In genomic region chr1:154329551-154330131, GRCh38 we compare ENCODE assay signal across 8 cellular contexts. TPM values are rescaled to one million over a fixed set of nuclear protein-coding genes. Genes with fewer than 3 reads are reported as not detected.
DNase-seq lines count a peak whose midpoint lies in the region; ATAC-seq, FAIRE-seq and TF ChIP-seq lines count a peak whose summit lies in the region.

No MANE protein-coding gene starts in this region.

- no peaks in the 10 kb centered on the region for H3K27me3 Mint-ChIP-seq in IgD-negative memory B cell
- peaks cover 9% of the 10 kb centered on the region for H3K27me3 Mint-ChIP-seq in brain
- H3K27me3 Mint-ChIP-seq in naive thymus-derived CD4-positive, alpha-beta T cell = no peaks in the 10 kb centered on the region

- no peaks in the 10 kb centered on the region for H3K79me2 ChIP-seq in PC-9 (ENCODE audit: low read depth)

- FAIRE-seq in H54 (lab: Jason Lieb, UNC) = no peak

- peak overlapping the region; percentile 52 for H3K4me3 ChIP-seq in AG10803 (ENCODE audit: low read length)
- H3K4me3 ChIP-seq in naive thymus-derived CD4-positive, alpha-beta T cell (ENCODE audit: low read length) = peak overlapping the region; percentile 84
- H3K4me3 ChIP-seq in MG63 = no peak overlapping the region
- no peak overlapping the region for H3K4me3 ChIP-seq in PC-9

- H3K27me3 ChIP-seq in naive thymus-derived CD4-positive, alpha-beta T cell (ENCODE audit: control insufficient read depth in 2 of 2, insufficient read depth in 2 of 2, low read length in 2 of 2) = no peaks in the 10 kb centered on the region
- H3K27me3 ChIP-seq in MG63 (no peaks in the 10 kb centered on the region), PC-9 (ENCODE audit: insufficient read depth, low read depth) (peaks cover 62% of the 10 kb centered on the region)

- H3K4me3 Mint-ChIP-seq in IgD-negative memory B cell (peak overlapping the region; percentile 72 to 92 (median 86)), brain (peak overlapping the region; percentile 79 to 86 (median 81))
- peak overlapping the region; percentile 83 to 98 (median 93) for H3K4me3 Mint-ChIP-seq in naive thymus-derived CD4-positive, alpha-beta T cell

- H3K27ac Mint-ChIP-seq in IgD-negative memory B cell = peak overlapping the region; percentile 78 to 86 (median 81)
- H3K27ac Mint-ChIP-seq in brain = peak overlapping the region; percentile 82 to 98 (median 88)
- H3K27ac Mint-ChIP-seq in naive thymus-derived CD4-positive, alpha-beta T cell = peak overlapping the region; percentile 75 to 97 (median 93)

- H2AFZ ChIP-seq in PC-9 = no peak overlapping the region

- peaks cover 10 to 43% (median 15%) of the 10 kb centered on the region in 3 experiments for H3K36me3 ChIP-seq in naive thymus-derived CD4-positive, alpha-beta T cell (ENCODE audit: control insufficient read depth in 2 of 3, insufficient read depth in 3 of 3, low read length in 3 of 3)
- peaks cover 67% of the 10 kb centered on the region for H3K36me3 ChIP-seq in MG63
- no peaks in the 10 kb centered on the region for H3K36me3 ChIP-seq in PC-9 (ENCODE audit: low read depth)

- H3K4me1 Mint-ChIP-seq in IgD-negative memory B cell = peaks cover 23 to 40% (median 40%) of the 10 kb centered on the region in 3 donors
- H3K4me1 Mint-ChIP-seq in brain = peaks cover 51% of the 10 kb centered on the region
- peaks cover 40 to 76% (median 70%) of the 10 kb centered on the region in 7 donors for H3K4me1 Mint-ChIP-seq in naive thymus-derived CD4-positive, alpha-beta T cell

- POLR2A ChIA-PET in naive thymus-derived CD4-positive, alpha-beta T cell (lab: Charles Lee) = interaction anchor here (0.6 to 9.9 kb wide), 7 partner anchors 7 to 928 kb away, joined by 3 to 160 read pairs (median 6); partner anchors contain the start of genes HAX1 and IL6R
- POLR2A ChIA-PET in PC-9 (lab: Charles Lee; ENCODE audit: unreplicated experiment) = no interaction called here

- DNase-seq in AG10803 (ENCODE audit: low read depth) (no peak), H54 (ENCODE audit: insufficient read length, low spot score) (no peak), OCI-M2 (lab: John Stamatoyannopoulos, UW; ENCODE audit: unreplicated experiment) (no peak), MG63 (no peak), PC-9 (no peak)
- DNase-seq in naive thymus-derived CD4-positive, alpha-beta T cell = peak in 7 of 9 donors; percentile 18 to 78 (median 42)

- H3K27ac ChIP-seq in naive thymus-derived CD4-positive, alpha-beta T cell (ENCODE audit: low read depth, low read length) = peak overlapping the region; percentile 94
- no peak overlapping the region for H3K27ac ChIP-seq in PC-9

- CTCF ChIA-PET in naive thymus-derived CD4-positive, alpha-beta T cell (lab: Charles Lee) = interaction anchor here (1.0 to 10.2 kb wide), 7 partner anchors 15 to 217 kb away, joined by 3 to 129 read pairs (median 4); partner anchors contain the start of gene HAX1
- CTCF ChIA-PET in PC-9 (lab: Charles Lee) = no interaction called here

- no peak for TF ChIP-seq POLR2A in H54 (IDR thresholded peaks at IDR 0.05; ENCODE audit: low read depth, low read length)

- no peaks in the 10 kb centered on the region for H3F3A ChIP-seq in PC-9 (ENCODE audit: insufficient read depth, low read depth)

- BruUV-seq in PC-9 (replicated peaks; lab: Mats Ljungman, UMichigan) = no TSS peak

- ATAC-seq in naive thymus-derived CD4-positive, alpha-beta T cell = no peak

- H3K36me3 Mint-ChIP-seq in IgD-negative memory B cell (peaks cover 1% of the 10 kb centered on the region), brain (peaks cover 48% of the 10 kb centered on the region)
- H3K36me3 Mint-ChIP-seq in naive thymus-derived CD4-positive, alpha-beta T cell = peaks cover 12 to 33% (median 19%) of the 10 kb centered on the region in 5 donors

- H3K4me2 ChIP-seq in PC-9 = no peak overlapping the region

- peaks cover 47 to 57% of the 10 kb centered on the region in 2 donors for H3K4me1 ChIP-seq in naive thymus-derived CD4-positive, alpha-beta T cell (ENCODE audit: control insufficient read depth in 2 of 2, insufficient read depth in 2 of 2, low read length in 2 of 2)
- no peaks in the 10 kb centered on the region for H3K4me1 ChIP-seq in PC-9 (replicated peaks; ENCODE audit: insufficient read depth)

- H3K9me3 ChIP-seq in naive thymus-derived CD4-positive, alpha-beta T cell (ENCODE audit: control insufficient read depth in 2 of 3, low read length in 3 of 3) = no peaks in the 10 kb centered on the region
- H3K9me3 ChIP-seq in MG63 (no peaks in the 10 kb centered on the region), PC-9 (ENCODE audit: insufficient read depth, low read depth) (no peaks in the 10 kb centered on the region)

- no peaks in the 10 kb centered on the region for H3K9me3 Mint-ChIP-seq in IgD-negative memory B cell
- H3K9me3 Mint-ChIP-seq in brain = peaks cover 0 to 4% (median 0%) of the 10 kb centered on the region in 5 experiments
- H3K9me3 Mint-ChIP-seq in naive thymus-derived CD4-positive, alpha-beta T cell = no peaks in the 10 kb centered on the region

- H4K20me1 ChIP-seq in PC-9 (ENCODE audit: insufficient read depth) = no peaks in the 10 kb centered on the region

- H3K9me2 ChIP-seq in PC-9 (ENCODE audit: insufficient read depth) = no peaks in the 10 kb centered on the region

- TF ChIP-seq CTCF in AG10803 (conservative IDR thresholded peaks at IDR 0.05; ENCODE audit: low read length) = no peak
- peak in 1 of 2 experiments; percentile 1 for TF ChIP-seq CTCF in brain (conservative IDR thresholded peaks at IDR 0.05)
- TF ChIP-seq CTCF in PC-9 (conservative IDR thresholded peaks at IDR 0.05) = no peak

- intact Hi-C loops in naive thymus-derived CD4-positive, alpha-beta T cell (cut with micrococcal nuclease) = loop anchor here (1.0 to 10.0 kb wide), 8 partner anchors 13 to 735 kb away; partner anchors contain the start of genes EFNA4 (in 1 of the 2), IL6R (in 1 of the 2), PMVK (in 1 of the 2) and RPS27 (in 1 of the 2)
- intact Hi-C loops in PC-9 (cut with micrococcal nuclease; ENCODE audit: unreplicated experiment) = no loop called here

RNA-seq across cellular contexts. Expression of gene ATP8B2, which starts 4.3 kb away (rescaled TPM):
- polyA plus RNA-seq in IgD-negative memory B cell (20.7 TPM), brain (ENCODE audit: insufficient read depth, low read depth, low replicate concordance) (12.5 TPM)
- total RNA-seq in naive thymus-derived CD4-positive, alpha-beta T cell = 100 to 1,000 TPM; 105 to 130 (median 117) TPM
- polyA plus RNA-seq in naive thymus-derived CD4-positive, alpha-beta T cell = 10 to 100 TPM; 49.2 to 89.4 TPM
- 58.1 and 74.8 TPM in 2 replicates for total RNA-seq in MG63 (2014; rRNA removed; shearing (Covaris generic); ENCODE audit: low replicate concordance)
- 0.07 and 1.4 TPM in 2 replicates for total RNA-seq in PC-9 (2021)

RNA-seq across cellular contexts. Expression of gene AQP10, which starts 8.7 kb away (rescaled TPM):
- polyA plus RNA-seq in IgD-negative memory B cell (not detected), brain (ENCODE audit: insufficient read depth, low read depth, low replicate concordance) (not detected)
- under 1 TPM in 1 of 5 experiments, not detected in 4; 0.59 TPM for total RNA-seq in naive thymus-derived CD4-positive, alpha-beta T cell
- not detected for polyA plus RNA-seq in naive thymus-derived CD4-positive, alpha-beta T cell
- total RNA-seq in MG63 (2014; rRNA removed; shearing (Covaris generic); ENCODE audit: low replicate concordance) = not detected in 2 replicates
- not detected in 2 replicates for total RNA-seq in PC-9 (2021)

RNA-seq across cellular contexts. Expression of gene HAX1, which starts 57.2 kb away (rescaled TPM):
- polyA plus RNA-seq in IgD-negative memory B cell (119 TPM), brain (ENCODE audit: insufficient read depth, low read depth, low replicate concordance) (200 TPM)
- 100 to 1,000 TPM in 3 of 5 experiments, 10 to 100 TPM in 2; 71.9 to 111 (median 104) TPM for total RNA-seq in naive thymus-derived CD4-positive, alpha-beta T cell
- 100 to 1,000 TPM; 198 to 201 TPM for polyA plus RNA-seq in naive thymus-derived CD4-positive, alpha-beta T cell
- 212 and 243 TPM in 2 replicates for total RNA-seq in MG63 (2014; rRNA removed; shearing (Covaris generic); ENCODE audit: low replicate concordance)
- 89.7 and 92.3 TPM in 2 replicates for total RNA-seq in PC-9 (2021)

Comparison
In these comparisons a context has a peak if more than half of its experiments do, and no peak if none do; other contexts are left out.
1. DNase-seq: peak in naive thymus-derived CD4-positive, alpha-beta T cell (7 of 9); none in AG10803 (single experiment), H54 (single experiment), OCI-M2 (single experiment), MG63 (single experiment) and PC-9 (0 of 2).
2. H3K4me3 ChIP-seq: peak in AG10803 (single experiment) and naive thymus-derived CD4-positive, alpha-beta T cell (single experiment); none in MG63 (single experiment) and PC-9 (single experiment).
3. RNA of gene ATP8B2, which starts 4.3 kb away (total RNA-seq): 105 to 130 TPM in naive thymus-derived CD4-positive, alpha-beta T cell and 58.1 to 74.8 TPM in MG63; 0.07 to 1.4 TPM in PC-9; every median in the first group is over 10 times any median in the second.
4. Peak in every context shown above with its lines, with median percentiles within 50 percentile points of each other: H3K27ac Mint-ChIP-seq and H3K4me3 Mint-ChIP-seq.